27 cellular contexts compared by ENCODE assay signal in the genomic region with DNA sequence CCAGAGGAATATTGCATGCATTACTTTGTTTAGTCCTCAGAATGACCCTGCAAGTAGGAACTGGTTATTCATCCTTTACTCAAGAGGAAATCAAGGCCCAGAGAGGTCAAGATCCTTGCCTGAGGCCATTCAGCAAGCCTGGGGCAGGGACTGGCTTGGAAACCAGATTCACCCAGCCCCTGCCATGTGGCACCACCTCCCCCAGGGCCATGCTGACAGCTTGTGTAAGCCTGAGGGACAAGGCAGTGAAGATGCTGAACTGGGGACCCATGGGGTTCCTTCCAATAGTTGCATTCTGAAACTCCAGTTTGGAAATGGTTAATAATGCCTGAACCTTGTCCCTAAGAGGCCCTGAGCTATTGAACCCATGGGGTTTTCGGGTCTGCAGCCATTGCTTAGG.
"Had no signal": no experiment of that assay in that cellular context is flagged by ENCODE, and none has a peak within 500 bp of the region (broad histone marks: within the 10 kb centered on the region; RNA-seq: fewer than 3 reads in every experiment).

No MANE protein-coding gene starts in this region.

- H3K27ac Mint-ChIP-seq: dendritic cell treated with granulocyte-macrophage colony-stimulating factor and Interleukin-4, amounts not matched to agents 40 ng/mL and 50 ng/mL, for 4 days; effector memory CD8-positive, alpha-beta T cell; endodermal cell had no signal

- H3K36me3 Mint-ChIP-seq: mesothelial cell of epicardium had no signal

- ATAC-seq: effector memory CD8-positive, alpha-beta T cell; esophagus mucosa; gastrocnemius medialis; heart right ventricle; left cardiac atrium; left lung; left ventricle myocardium superior; lower lobe of right lung; mucosa of descending colon had no signal

- H3K27me3 ChIP-seq: colonic mucosa, esophagus squamous epithelium, gastrocnemius medialis, heart right ventricle, left lung had no signal

- DNase-seq: colonic mucosa; cortex of kidney; effector CD8-positive, alpha-beta T cell; effector memory CD8-positive, alpha-beta T cell; erythroblast; esophagus squamous epithelium; foreskin fibroblast; foreskin melanocyte; gastrocnemius medialis; glutamatergic neuron; head of caudate nucleus; heart right ventricle; hippocampal formation; left cardiac atrium; left lung; left ventricle myocardium superior; lower lobe of right lung; mesenchymal stem cell; mucosa of descending colon had no signal

- H3K4me3 ChIP-seq: colonic mucosa, esophagus squamous epithelium, gastrocnemius medialis, heart right ventricle, left lung, lower lobe of right lung, mucosa of descending colon had no signal

- H3K27ac ChIP-seq: colonic mucosa, epithelial cell of prostate, esophagus squamous epithelium, gastrocnemius medialis, heart right ventricle, left lung, lower lobe of right lung had no signal

- H3K9me3 Mint-ChIP-seq: dendritic cell treated with granulocyte-macrophage colony-stimulating factor and Interleukin-4, amounts not matched to agents 40 ng/mL and 50 ng/mL, for 4 days; effector memory CD8-positive, alpha-beta T cell; endodermal cell; mesothelial cell of epicardium had no signal

- H3K9me3 ChIP-seq: colonic mucosa, esophagus squamous epithelium, gastrocnemius medialis, heart right ventricle, left lung, lower lobe of right lung, mucosa of descending colon had no signal

- H3K36me3 ChIP-seq: colonic mucosa, esophagus squamous epithelium, gastrocnemius medialis, heart right ventricle, left lung, lower lobe of right lung had no signal

- FAIRE-seq: endometrium, islet of Langerhans, keratinocyte had no signal

- H3K4me3 Mint-ChIP-seq: dendritic cell treated with granulocyte-macrophage colony-stimulating factor and Interleukin-4, amounts not matched to agents 40 ng/mL and 50 ng/mL, for 4 days; effector memory CD8-positive, alpha-beta T cell; endodermal cell; mesothelial cell of epicardium had no signal

- H3K4me1 ChIP-seq: colonic mucosa had no signal
